In genomic region chr11:46916669-46917108, GRCh38 we compare ENCODE assay signal across 8 cellular contexts. TPM values are rescaled to one million over a fixed set of nuclear protein-coding genes. Genes with fewer than 3 reads are reported as not detected.
DNase-seq lines count a peak whose midpoint lies in the region; ATAC-seq and TF ChIP-seq lines count a peak whose summit lies in the region.

No MANE protein-coding gene starts in this region.

- POLR2A ChIA-PET in GM10248 (lab: Yijun Ruan, JAX): interaction anchor here (0.6 to 0.7 kb wide), 2 partner anchors 86 to 356 kb away, joined by 4 to 10 read pairs; no protein-coding TSS in a partner anchor

- H2AFZ ChIP-seq in ACC112 (ENCODE audit: low read length, unreplicated experiment): peak overlapping the region; percentile 82

- H3K27me3 ChIP-seq in ACC112 (ENCODE audit: insufficient read depth, low read length) (peaks cover 8% of the 10 kb centered on the region; the same call in 1 of the 2 replicates), colonic mucosa (peaks cover 3% of the 10 kb centered on the region), stomach smooth muscle (ENCODE audit: control insufficient read depth in 1 of 2, insufficient read depth in 2 of 2, low read length in 2 of 2) (peaks cover 0 to 2% of the 10 kb centered on the region in 2 donors)

- peak; percentile 60 for DNase-seq in GM10248 (ENCODE audit: extremely low spot score)
- peak; percentile 82 for DNase-seq in RKO (ENCODE audit: low spot score)
- DNase-seq in colonic mucosa: peak; percentile 62
- peak; percentile 51 to 54 for DNase-seq in left colon
- no peak for DNase-seq in globus pallidus (ENCODE audit: low spot score)
- DNase-seq in T-helper 9 cell: no peak

- TF ChIP-seq CTCF in GM10248 (IDR thresholded peaks at IDR 0.05; ENCODE audit: control extremely low read depth, extremely low read depth, low read depth, missing control alignments) (no peak), colonic mucosa (IDR thresholded peaks at IDR 0.05) (no peak)

- H3K79me2 ChIP-seq in ACC112 (ENCODE audit: control insufficient read depth, insufficient read depth, low read length, unreplicated experiment): no peaks in the 10 kb centered on the region

- H3K9ac ChIP-seq in colonic mucosa (ENCODE audit: low read depth in 2 of 2, low read length in 2 of 2) (peak overlapping the region; percentile 71 to 73), stomach smooth muscle (ENCODE audit: low read length in 2 of 2) (peak overlapping the region; percentile 74 to 80)

- H3K36me3 ChIP-seq in ACC112 (ENCODE audit: insufficient read depth, low read length) (no peaks in the 10 kb centered on the region), colonic mucosa (no peaks in the 10 kb centered on the region), stomach smooth muscle (ENCODE audit: control insufficient read depth in 2 of 2, insufficient read depth in 2 of 2, low read length in 2 of 2) (no peaks in the 10 kb centered on the region)

- H3K4me3 ChIP-seq in ACC112 (ENCODE audit: low read depth, low read length) (peak overlapping the region; percentile 80), colonic mucosa (peak overlapping the region; percentile 86), stomach smooth muscle (ENCODE audit: low read length in 2 of 2) (peak overlapping the region; percentile 80 to 83)

- peaks cover 34% of the 10 kb centered on the region for H3K4me1 ChIP-seq in ACC112 (ENCODE audit: control insufficient read depth, insufficient read depth, low read length, unreplicated experiment)
- no peaks in the 10 kb centered on the region for H3K4me1 ChIP-seq in colonic mucosa
- peaks cover 67% of the 10 kb centered on the region for H3K4me1 ChIP-seq in stomach smooth muscle (ENCODE audit: control insufficient read depth, insufficient read depth, low read length)

- peak; percentile 53 for ATAC-seq in left colon

- intact Hi-C loops in colonic mucosa (cut with DNase I): loop anchor here (10.0 kb wide), 1 partner anchor 88 kb away; no protein-coding TSS in a partner anchor
- intact Hi-C loops in left colon (cut with DNase I, micrococcal nuclease): no loop called here

- H3K9me3 ChIP-seq in colonic mucosa (no peaks in the 10 kb centered on the region), stomach smooth muscle (ENCODE audit: control insufficient read depth in 2 of 2, low read length in 2 of 2) (no peaks in the 10 kb centered on the region)

- CTCF ChIA-PET in GM10248 (lab: Yijun Ruan, JAX): interaction anchor here (0.7 to 6.8 kb wide), 12 partner anchors 11 to 1084 kb away, joined by 3 to 52 read pairs (median 6); no protein-coding TSS in a partner anchor

- H3K27ac ChIP-seq in ACC112 (ENCODE audit: low read depth, low read length): no peak overlapping the region
- H3K27ac ChIP-seq in colonic mucosa: peak overlapping the region; percentile 1
- H3K27ac ChIP-seq in stomach smooth muscle (ENCODE audit: low read length): peak overlapping the region; percentile 75

RNA-seq across cellular contexts. Expression of gene LRP4, which starts 1.7 kb away (rescaled TPM):
- total RNA-seq in colonic mucosa: 10 to 100 TPM; 23.6 to 62.6 TPM
- 10 to 100 TPM in 1 of 2 donors, 1 to 10 TPM in 1; 6.7 to 43.3 TPM for total RNA-seq in left colon

RNA-seq across cellular contexts. Expression of gene CSTPP1, which starts 19.9 kb away (rescaled TPM):
- 10 to 100 TPM; 35.8 to 63.6 TPM for total RNA-seq in colonic mucosa
- total RNA-seq in left colon: 10 to 100 TPM; 27.7 to 34.8 TPM

Comparison
In these comparisons a context has a peak if more than half of its experiments do, and no peak if none do; other contexts are left out.
1. DNase-seq: peak in GM10248 (single experiment), RKO (single experiment), colonic mucosa (single experiment) and left colon (2 of 2); none in globus pallidus (single experiment) and T-helper 9 cell (single experiment).
2. Peak in every context shown above with its lines, with median percentiles within 50 percentile points of each other: H3K4me3 ChIP-seq.